In genomic region chr15:92071030-92071644, GRCh38 we compare ENCODE assay signal across 15 cellular contexts.
DNase-seq lines count a peak whose midpoint lies in the region; ATAC-seq and TF ChIP-seq lines count a peak whose summit lies in the region.
"Had no signal": no experiment of that assay in that cellular context is flagged by ENCODE, and none has a peak within 500 bp of the region (broad histone marks: within the 10 kb centered on the region; RNA-seq: fewer than 3 reads in every experiment).

No MANE protein-coding gene starts in this region.

- in situ Hi-C loops in mammary epithelial cell (cut with MboI; ENCODE audit: low sequenced_read_pairs in 2 of 2): loop anchor here (10.0 to 25.0 kb wide), 4 partner anchors 206 to 776 kb away; no protein-coding TSS in a partner anchor

- H3K27ac Mint-ChIP-seq in glutamatergic neuron (ENCODE audit: unreplicated experiment): peak overlapping the region; percentile 50
- H3K27ac Mint-ChIP-seq: activated CD4-positive, alpha-beta T cell treated with anti-CD3 and anti-CD28 coated beads, Interleukin-2, amount 10 ng/mL, durations not matched to agents 24 days and 14 days; activated naive CD4-positive, alpha-beta T cell treated with anti-CD3 and anti-CD28 coated beads, Interleukin-2, amount 10 ng/mL, durations not matched to agents 7 days and 5 days had no signal

- peaks cover 10% of the 10 kb centered on the region for H3K4me1 Mint-ChIP-seq in glutamatergic neuron (ENCODE audit: low read depth, unreplicated experiment)

- BruUV-seq in PC-9 (replicated peaks; lab: Mats Ljungman, UMichigan) (no TSS peak), mammary epithelial cell (replicated peaks; lab: Mats Ljungman, UMichigan) (no TSS peak)

- H3K79me2 ChIP-seq in PC-9 (ENCODE audit: low read depth) (peaks cover 47% of the 10 kb centered on the region), mammary epithelial cell (ENCODE audit: insufficient read depth, low read length) (peaks cover 34% of the 10 kb centered on the region)

- peaks cover 2% of the 10 kb centered on the region for H3K27me3 Mint-ChIP-seq in glutamatergic neuron (ENCODE audit: unreplicated experiment)
- H3K27me3 Mint-ChIP-seq: activated naive CD4-positive, alpha-beta T cell treated with anti-CD3 and anti-CD28 coated beads, Interleukin-2, amount 10 ng/mL, durations not matched to agents 7 days and 5 days had no signal

- H3K9me3 Mint-ChIP-seq in glutamatergic neuron (ENCODE audit: unreplicated experiment): peaks cover 3% of the 10 kb centered on the region
- H3K9me3 Mint-ChIP-seq: activated CD4-positive, alpha-beta T cell treated with anti-CD3 and anti-CD28 coated beads, Interleukin-2, amount 10 ng/mL, durations not matched to agents 24 days and 14 days; activated naive CD4-positive, alpha-beta T cell treated with anti-CD3 and anti-CD28 coated beads, Interleukin-2, amount 10 ng/mL, durations not matched to agents 7 days and 5 days had no signal

- H3K27ac ChIP-seq in PC-9 (peak overlapping the region; percentile 96; the same call in 1 of the 2 replicates), neutrophil (peak overlapping the region; percentile 42), mammary epithelial cell (ENCODE audit: insufficient read depth, low read depth, low read length) (no peak overlapping the region)

- intact Hi-C loops in PC-9 (cut with micrococcal nuclease; ENCODE audit: unreplicated experiment) (no loop called here), mammary epithelial cell (cut with micrococcal nuclease) (no loop called here)

- H3F3A ChIP-seq in PC-9 (ENCODE audit: insufficient read depth, low read depth): peaks cover 11% of the 10 kb centered on the region

- H3K4me3 ChIP-seq in PC-9: no peak overlapping the region
- H3K4me3 ChIP-seq in neutrophil (ENCODE audit: low read depth in 1 of 2, low read length in 1 of 2): no peak overlapping the region
- no peak overlapping the region for H3K4me3 ChIP-seq in mammary epithelial cell (replicated peaks in 1 of 3; ENCODE audit: insufficient read depth in 1 of 3, low read depth in 2 of 3, low read length in 3 of 3)

- H3K9me3 ChIP-seq in PC-9 (ENCODE audit: insufficient read depth, low read depth): no peaks in the 10 kb centered on the region
- no peaks in the 10 kb centered on the region for H3K9me3 ChIP-seq in neutrophil
- H3K9me3 ChIP-seq in mammary epithelial cell (replicated peaks; ENCODE audit: insufficient read depth, low read length): no peaks in the 10 kb centered on the region

- no peak for TF ChIP-seq CTCF in PC-9 (conservative IDR thresholded peaks at IDR 0.05)
- TF ChIP-seq CTCF in glutamatergic neuron (IDR thresholded peaks at IDR 0.05; ENCODE audit: partially characterized antibody, unreplicated experiment): no peak
- no peak for TF ChIP-seq CTCF in neutrophil (IDR thresholded peaks at IDR 0.05)
- TF ChIP-seq CTCF in mammary epithelial cell (conservative IDR thresholded peaks at IDR 0.05 in 1 of 2, IDR thresholded peaks at IDR 0.05 in 1 of 2; ENCODE audit: extremely low read depth in 1 of 2, insufficient read depth in 1 of 2, low read depth in 1 of 2, low read length in 2 of 2): no peak

- H3K4me2 ChIP-seq in PC-9 (no peak overlapping the region), mammary epithelial cell (ENCODE audit: insufficient read depth, low read depth, low read length) (no peak overlapping the region)

- H3K36me3 ChIP-seq in PC-9 (ENCODE audit: low read depth): no peaks in the 10 kb centered on the region
- no peaks in the 10 kb centered on the region for H3K36me3 ChIP-seq in neutrophil
- H3K36me3 ChIP-seq in mammary epithelial cell (ENCODE audit: insufficient read depth, low read length): no peaks in the 10 kb centered on the region

- H3K4me1 ChIP-seq in PC-9 (replicated peaks; ENCODE audit: insufficient read depth): peaks cover 38% of the 10 kb centered on the region
- H3K4me1 ChIP-seq in neutrophil (ENCODE audit: control insufficient read depth in 1 of 2, insufficient read depth in 1 of 2, low read depth in 1 of 2, low read length in 1 of 2): peaks cover 0 to 4% of the 10 kb centered on the region in 2 experiments
- H3K4me1 ChIP-seq in mammary epithelial cell (ENCODE audit: insufficient read depth, low read length): peaks cover 16% of the 10 kb centered on the region

- ATAC-seq in GM18868 (IDR thresholded peaks at IDR 0.05; ENCODE audit: unreplicated experiment) (peak; percentile 40), GM18867 (IDR thresholded peaks at IDR 0.05; ENCODE audit: unreplicated experiment) (no peak)

- CTCF ChIA-PET in PC-9 (lab: Charles Lee) (no interaction called here), mammary epithelial cell (lab: Charles Lee; ENCODE audit: low non-redundant PET) (no interaction called here)

- H4K20me1 ChIP-seq in PC-9 (ENCODE audit: insufficient read depth) (no peaks in the 10 kb centered on the region), mammary epithelial cell (ENCODE audit: insufficient read depth, low read length) (no peaks in the 10 kb centered on the region)

- no peak overlapping the region for H3K4me3 Mint-ChIP-seq in glutamatergic neuron (ENCODE audit: unreplicated experiment)
- H3K4me3 Mint-ChIP-seq: activated CD4-positive, alpha-beta T cell treated with anti-CD3 and anti-CD28 coated beads, Interleukin-2, amount 10 ng/mL, durations not matched to agents 24 days and 14 days; activated naive CD4-positive, alpha-beta T cell treated with anti-CD3 and anti-CD28 coated beads, Interleukin-2, amount 10 ng/mL, durations not matched to agents 7 days and 5 days had no signal

- WGBS in mammary epithelial cell (ENCODE audit: low coverage, missing lambda C conversion rate): 81% methylated on average over 9 of the region's 12 CpGs

- no peak overlapping the region for H3K9ac ChIP-seq in mammary epithelial cell (ENCODE audit: insufficient read depth, low read length)

- dilution Hi-C loops in mammary epithelial cell (cut with HindIII; ENCODE audit: low sequenced_read_pairs): no loop called here

- POLR2A ChIA-PET in PC-9 (lab: Charles Lee; ENCODE audit: unreplicated experiment): no interaction called here

- DNase-seq in PC-9: no peak
- no peak for DNase-seq in glutamatergic neuron
- no peak for DNase-seq in mammary epithelial cell
- no peak for DNase-seq in HUDEP-2 (lab: John Stamatoyannopoulos, UW; ENCODE audit: unreplicated experiment in 76 of 76)
- DNase-seq in islet precursor cell: no peak
- DNase-seq: activated CD4-positive, alpha-beta T cell treated with anti-CD3 and anti-CD28 coated beads, Interleukin-2, amount 10 ng/mL, durations not matched to agents 24 days and 14 days; activated naive CD4-positive, alpha-beta T cell treated with anti-CD3 and anti-CD28 coated beads, Interleukin-2, amount 10 ng/mL, durations not matched to agents 7 days and 5 days; COR-L47; EL; Karpas-422; NCI-H526 treated with DMSO at 0.1 percent for 48 hours; stimulated activated CD4-positive, alpha-beta T cell treated with anti-CD3 and anti-CD28 coated beads, Interleukin-2, amount 100 ng/mL, for 48 hours had no signal

- H2AFZ ChIP-seq in PC-9 (no peak overlapping the region), mammary epithelial cell (ENCODE audit: low read depth, low read length) (no peak overlapping the region)

- no peaks in the 10 kb centered on the region for H3K27me3 ChIP-seq in PC-9 (ENCODE audit: insufficient read depth, low read depth)
- no peaks in the 10 kb centered on the region for H3K27me3 ChIP-seq in neutrophil
- H3K27me3 ChIP-seq in mammary epithelial cell (ENCODE audit: insufficient read depth, low read length): no peaks in the 10 kb centered on the region

- H3K9me2 ChIP-seq in PC-9 (ENCODE audit: insufficient read depth): no peaks in the 10 kb centered on the region

- no peaks in the 10 kb centered on the region for H3K36me3 Mint-ChIP-seq in glutamatergic neuron (ENCODE audit: unreplicated experiment)
- H3K36me3 Mint-ChIP-seq: activated naive CD4-positive, alpha-beta T cell treated with anti-CD3 and anti-CD28 coated beads, Interleukin-2, amount 10 ng/mL, durations not matched to agents 7 days and 5 days had no signal
